19 cellular contexts compared by ENCODE assay signal in the genomic region with DNA sequence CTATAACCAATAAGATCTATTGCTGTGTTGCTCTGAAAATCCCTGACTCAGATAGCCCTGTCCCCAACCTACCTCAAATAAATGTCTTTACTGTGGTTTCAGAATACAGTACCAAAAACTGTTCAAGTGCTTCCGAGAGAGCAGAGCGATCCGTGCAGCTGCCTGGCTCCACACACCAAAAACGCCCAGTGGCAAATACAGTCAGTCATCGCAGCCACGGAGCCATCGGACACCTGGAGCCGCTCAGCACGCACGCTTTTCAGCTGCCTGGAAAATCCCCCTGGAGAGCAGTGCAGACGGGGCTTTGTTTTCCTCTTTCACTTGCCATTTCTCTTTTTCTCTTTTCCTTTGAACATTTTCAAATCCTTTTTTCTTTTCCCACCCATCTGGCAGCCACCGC.
DNase-seq lines count a peak whose midpoint lies in the region; ATAC-seq, FAIRE-seq and TF ChIP-seq lines count a peak whose summit lies in the region.
"Had no signal": no experiment of that assay in that cellular context is flagged by ENCODE, and none has a peak within 500 bp of the region (broad histone marks: within the 10 kb centered on the region; RNA-seq: fewer than 3 reads in every experiment).

No MANE protein-coding gene starts in this region.

- no peak overlapping the region for H2AFZ ChIP-seq in keratinocyte (ENCODE audit: control insufficient read depth, low read length)

- no peak for ATAC-seq in stimulated activated naive CD8-positive, alpha-beta T cell treated with anti-CD3 and anti-CD28 coated beads, Interleukin-15, amount 100 ng/mL, for 72 hours
- ATAC-seq: left cardiac atrium, pancreas had no signal

- H3K27ac ChIP-seq in keratinocyte (ENCODE audit: control insufficient read depth, insufficient read depth, low read length) = no peak overlapping the region
- H3K27ac ChIP-seq: pancreas, RWPE1, testis had no signal

- H3K4me1 ChIP-seq in keratinocyte (ENCODE audit: control insufficient read depth, extremely low read depth, insufficient read depth, low read length) = no peaks in the 10 kb centered on the region
- H3K4me1 ChIP-seq: pancreas, testis had no signal

- H3K4me3 ChIP-seq in keratinocyte (ENCODE audit: control insufficient read depth in 2 of 3, extremely low read depth in 1 of 3, insufficient read depth in 2 of 3, low read depth in 1 of 3, low read length in 3 of 3) (no peak overlapping the region), H7 (ENCODE audit: insufficient read depth, low read depth, low read length) (no peak overlapping the region)
- H3K4me3 ChIP-seq: MG63, pancreas, testis had no signal

- no peaks in the 10 kb centered on the region for H3K9me3 ChIP-seq in keratinocyte (ENCODE audit: control insufficient read depth, low read depth, low read length)
- H3K9me3 ChIP-seq: MG63, pancreas, testis had no signal

- no peaks in the 10 kb centered on the region for H3K9me3 Mint-ChIP-seq in activated naive CD8-positive, alpha-beta T cell treated with anti-CD3 and anti-CD28 coated beads for 36 hours
- no peaks in the 10 kb centered on the region for H3K9me3 Mint-ChIP-seq in stimulated activated naive CD8-positive, alpha-beta T cell treated with anti-CD3 and anti-CD28 coated beads, Interleukin-15, amount 100 ng/mL, for 72 hours

- TF ChIP-seq CTCF in keratinocyte (optimal IDR thresholded peaks at IDR 0.05 in 1 of 3, IDR thresholded peaks at IDR 0.05 in 1 of 3, conservative IDR thresholded peaks at IDR 0.05 in 1 of 3; ENCODE audit: extremely low read depth in 1 of 3, insufficient read depth in 2 of 3, low read length in 3 of 3) = no peak

- H3K4me1 Mint-ChIP-seq in activated naive CD8-positive, alpha-beta T cell treated with anti-CD3 and anti-CD28 coated beads for 36 hours = no peaks in the 10 kb centered on the region
- H3K4me1 Mint-ChIP-seq in stimulated activated naive CD8-positive, alpha-beta T cell treated with anti-CD3 and anti-CD28 coated beads, Interleukin-15, amount 100 ng/mL, for 72 hours = no peaks in the 10 kb centered on the region
- H3K4me1 Mint-ChIP-seq: endodermal cell had no signal

- H3K27ac Mint-ChIP-seq in activated naive CD8-positive, alpha-beta T cell treated with anti-CD3 and anti-CD28 coated beads for 36 hours = no peak overlapping the region
- no peak overlapping the region for H3K27ac Mint-ChIP-seq in stimulated activated naive CD8-positive, alpha-beta T cell treated with anti-CD3 and anti-CD28 coated beads, Interleukin-15, amount 100 ng/mL, for 72 hours
- H3K27ac Mint-ChIP-seq: endodermal cell had no signal

- dilution Hi-C loops in keratinocyte (cut with MboI; ENCODE audit: extremely low pct_ligation_motif_present, low sequenced_read_pairs) = no loop called here

- peak overlapping the region; percentile 6 for H3K4me2 ChIP-seq in keratinocyte (ENCODE audit: control insufficient read depth, extremely low read depth, insufficient read depth, low read depth, low read length)

- FAIRE-seq in keratinocyte (lab: Jason Lieb, UNC) = no peak
- FAIRE-seq: pancreas had no signal

- H3K9me1 ChIP-seq in keratinocyte (ENCODE audit: control insufficient read depth, extremely low read depth, insufficient read depth, low read length) = no peaks in the 10 kb centered on the region

- H3K4me3 Mint-ChIP-seq in activated naive CD8-positive, alpha-beta T cell treated with anti-CD3 and anti-CD28 coated beads for 36 hours = no peak overlapping the region
- H3K4me3 Mint-ChIP-seq in stimulated activated naive CD8-positive, alpha-beta T cell treated with anti-CD3 and anti-CD28 coated beads, Interleukin-15, amount 100 ng/mL, for 72 hours = no peak overlapping the region
- H3K4me3 Mint-ChIP-seq: endodermal cell had no signal

- H3K27me3 ChIP-seq in keratinocyte (ENCODE audit: control insufficient read depth, extremely low read depth, insufficient read depth, low read length) = no peaks in the 10 kb centered on the region
- H3K27me3 ChIP-seq in H7 (ENCODE audit: control insufficient read depth, insufficient read depth, low read length) = no peaks in the 10 kb centered on the region
- H3K27me3 ChIP-seq: MG63, pancreas, testis had no signal

- H3K79me2 ChIP-seq in keratinocyte (ENCODE audit: control insufficient read depth, insufficient read depth, low read length) = no peaks in the 10 kb centered on the region

- DNase-seq in DMS53 (lab: John Stamatoyannopoulos, UW) = peak; percentile 87
- DNase-seq in NCI-H128 (lab: John Stamatoyannopoulos, UW; ENCODE audit: unreplicated experiment) = peak; percentile 47
- peak; percentile 37 for DNase-seq in NCI-H774 (lab: John Stamatoyannopoulos, UW)
- no peak for DNase-seq in keratinocyte (ENCODE audit: low read depth, low spot score)
- no peak for DNase-seq in activated naive CD8-positive, alpha-beta T cell treated with anti-CD3 and anti-CD28 coated beads for 36 hours
- DNase-seq in H7 = no peak
- no peak for DNase-seq in activated CD8-positive, alpha-beta memory T cell treated with anti-CD3 and anti-CD28 coated beads, Interleukin-2, amount 50 U/mL, for 48 hours
- no peak for DNase-seq in stimulated activated naive CD8-positive, alpha-beta T cell treated with anti-CD3 and anti-CD28 coated beads, Interleukin-15, amount 100 ng/mL, for 72 hours
- DNase-seq: activated CD4-positive, CD25-positive, alpha-beta regulatory T cell; activated effector memory CD4-positive, alpha-beta T cell treated with anti-CD3 and anti-CD28 coated beads, Interleukin-2, amount 50 U/mL, for 16 hours; amygdala; endodermal cell; left cardiac atrium; MG63; pancreas; stimulated activated CD4-positive, alpha-beta T cell treated with anti-CD3 and anti-CD28 coated beads, Interleukin-4, amount 100 ng/mL, for 1 hour; stimulated activated CD8-positive, alpha-beta memory T cell treated with anti-CD3 and anti-CD28 coated beads, Interleukin-4, amount 100 ng/mL, for 48 hours; testis had no signal

- H4K20me1 ChIP-seq in keratinocyte (ENCODE audit: control insufficient read depth, extremely low read depth, insufficient read depth, low read length) = no peaks in the 10 kb centered on the region

- no peak overlapping the region for H3K9ac ChIP-seq in keratinocyte (ENCODE audit: control insufficient read depth, extremely low read depth, insufficient read depth, low read length)

- no peaks in the 10 kb centered on the region for H3K36me3 ChIP-seq in keratinocyte (ENCODE audit: control insufficient read depth in 2 of 2, extremely low read depth in 1 of 2, insufficient read depth in 2 of 2, low read length in 2 of 2)
- no peaks in the 10 kb centered on the region for H3K36me3 ChIP-seq in H7 (replicated peaks; ENCODE audit: control insufficient read depth, insufficient read depth, low read length)
- H3K36me3 ChIP-seq: MG63, pancreas had no signal

- H3K27me3 Mint-ChIP-seq in activated naive CD8-positive, alpha-beta T cell treated with anti-CD3 and anti-CD28 coated beads for 36 hours = peaks cover 27% of the 10 kb centered on the region
- peaks cover 37% of the 10 kb centered on the region for H3K27me3 Mint-ChIP-seq in stimulated activated naive CD8-positive, alpha-beta T cell treated with anti-CD3 and anti-CD28 coated beads, Interleukin-15, amount 100 ng/mL, for 72 hours

- H3K36me3 Mint-ChIP-seq in activated naive CD8-positive, alpha-beta T cell treated with anti-CD3 and anti-CD28 coated beads for 36 hours = no peaks in the 10 kb centered on the region

Comparison
In these comparisons a context has a peak if more than half of its experiments do, and no peak if none do; other contexts are left out.
1. DNase-seq: peak in DMS53 (single experiment), NCI-H128 (single experiment) and NCI-H774 (single experiment); none in keratinocyte (single experiment), activated naive CD8-positive, alpha-beta T cell treated with anti-CD3 and anti-CD28 coated beads for 36 hours (single experiment), H7 (single experiment), activated CD8-positive, alpha-beta memory T cell treated with anti-CD3 and anti-CD28 coated beads, Interleukin-2, amount 50 U/mL, for 48 hours (single experiment) and stimulated activated naive CD8-positive, alpha-beta T cell treated with anti-CD3 and anti-CD28 coated beads, Interleukin-15, amount 100 ng/mL, for 72 hours (0 of 2).